11 cellular contexts compared by ENCODE assay signal in genomic region chr12:2693204-2693860, GRCh38.
A peak's percentile ranks its signal among the peaks of the same experiment; 100 is the strongest.
DNase-seq lines count a peak whose midpoint lies in the region; ATAC-seq and TF ChIP-seq lines count a peak whose summit lies in the region.
"Had no signal": no experiment of that assay in that cellular context is flagged by ENCODE, and none has a peak within 500 bp of the region (broad histone marks: within the 10 kb centered on the region; RNA-seq: fewer than 3 reads in every experiment).

No MANE protein-coding gene starts in this region.

- H3K4me1 Mint-ChIP-seq in activated B cell treated with CpG ODN at 0.5 μM for 24 hours (peaks cover 23% of the 10 kb centered on the region), mesothelial cell of epicardium (peaks cover 16% of the 10 kb centered on the region)

- WGBS in upper lobe of left lung, 2 donors, result 35 to 43% methylated on average over 10 of the region's 10 CpGs

- no peaks in the 10 kb centered on the region for H3K9me3 ChIP-seq in HEK293 (ENCODE audit: control insufficient read depth, insufficient read depth, low read depth, low read length)
- no peaks in the 10 kb centered on the region for H3K9me3 ChIP-seq in upper lobe of left lung

- no peaks in the 10 kb centered on the region; the same call in 1 of the 2 replicates for H3K4me1 ChIP-seq in HEK293 (ENCODE audit: control insufficient read depth, insufficient read depth, low read length)
- H3K4me1 ChIP-seq in upper lobe of left lung, result peaks cover 0 to 15% (median 7%) of the 10 kb centered on the region in 4 donors

- TF ChIP-seq EP300 in upper lobe of left lung (IDR thresholded peaks at IDR 0.05), result no peak

- H3K4me3 Mint-ChIP-seq in activated B cell treated with CpG ODN at 0.5 μM for 24 hours, result peak overlapping the region; percentile 39
- peak overlapping the region; percentile 33 for H3K4me3 Mint-ChIP-seq in mesothelial cell of epicardium

- no peaks in the 10 kb centered on the region for H3K9me3 Mint-ChIP-seq in activated B cell treated with CpG ODN at 0.5 μM for 24 hours
- peaks cover 14% of the 10 kb centered on the region for H3K9me3 Mint-ChIP-seq in mesothelial cell of epicardium

- no peak for ATAC-seq in activated B cell treated with CpG ODN at 0.5 μM for 24 hours (ENCODE audit: low read depth)
- ATAC-seq in activated CD4-positive, CD25-positive, alpha-beta regulatory T cell treated with anti-CD3 and anti-CD28 coated beads, Interleukin-2, amount 50 U/mL, for 24 hours, result no peak
- ATAC-seq in upper lobe of left lung (ENCODE audit: low FRiP score in 2 of 2), result no peak
- ATAC-seq in HG03521 (IDR thresholded peaks at IDR 0.05; ENCODE audit: unreplicated experiment), result no peak

- CTCF ChIA-PET in HEK293 (lab: Yijun Ruan, JAX) (interaction anchor here (0.7 to 1.9 kb wide), 3 partner anchors 11 to 116 kb away, joined by 3 to 7 read pairs (median 5); no protein-coding TSS in a partner anchor), activated B cell treated with CpG ODN at 0.5 μM for 24 hours (lab: Charles Lee) (no interaction called here)

- H3K27ac Mint-ChIP-seq in activated B cell treated with CpG ODN at 0.5 μM for 24 hours (no peak overlapping the region), mesothelial cell of epicardium (no peak overlapping the region)

- H3K27ac ChIP-seq in HEK293 (ENCODE audit: extremely low read depth, low read depth, low read length), result no peak overlapping the region
- H3K27ac ChIP-seq in upper lobe of left lung, result no peak overlapping the region

- H3K36me3 Mint-ChIP-seq in activated B cell treated with CpG ODN at 0.5 μM for 24 hours (ENCODE audit: low read depth) (no peaks in the 10 kb centered on the region), mesothelial cell of epicardium (no peaks in the 10 kb centered on the region)

- H3K36me3 ChIP-seq in HEK293 (ENCODE audit: control insufficient read depth in 2 of 2, insufficient read depth in 1 of 2, low read length in 2 of 2) (no peaks in the 10 kb centered on the region), upper lobe of left lung (no peaks in the 10 kb centered on the region)

- no peak overlapping the region for H3K4me3 ChIP-seq in HEK293 (ENCODE audit: low read depth, low read length)
- no peak overlapping the region for H3K4me3 ChIP-seq in upper lobe of left lung

- peaks cover 37% of the 10 kb centered on the region for H3K27me3 Mint-ChIP-seq in activated B cell treated with CpG ODN at 0.5 μM for 24 hours
- H3K27me3 Mint-ChIP-seq in mesothelial cell of epicardium (ENCODE audit: low read depth), result peaks cover 13% of the 10 kb centered on the region

- H3K27me3 ChIP-seq in upper lobe of left lung, result no peaks in the 10 kb centered on the region

- POLR2A ChIA-PET in HEK293 (lab: Yijun Ruan, JAX) (no interaction called here), activated B cell treated with CpG ODN at 0.5 μM for 24 hours (lab: Charles Lee) (no interaction called here)

- DNase-seq in SIG-M5 treated with dmso at 0.1 percent for 504 hours (lab: John Stamatoyannopoulos, UW; ENCODE audit: unreplicated experiment), result peak; percentile 65
- no peak for DNase-seq in SIG-M5 (lab: John Stamatoyannopoulos, UW)
- no peak for DNase-seq in activated B cell treated with CpG ODN at 0.5 μM for 24 hours
- DNase-seq in mesothelial cell of epicardium (ENCODE audit: low spot score in 2 of 2, unreplicated experiment in 2 of 2), result no peak
- DNase-seq in upper lobe of left lung, result no peak
- DNase-seq: aorta, NCI-H446 treated with DMSO at 0.1 percent for 48 hours, small intestine had no signal

- no peak for TF ChIP-seq CTCF in HEK293 (tag by site-specific recombination; IDR thresholded peaks at IDR 0.05)
- no peak for TF ChIP-seq CTCF in activated B cell treated with CpG ODN at 0.5 μM for 24 hours (IDR thresholded peaks at IDR 0.05)
- TF ChIP-seq CTCF in mesothelial cell of epicardium (IDR thresholded peaks at IDR 0.05; ENCODE audit: unreplicated experiment), result no peak
- peak in 1 of 6 experiments; percentile 7 for TF ChIP-seq CTCF in upper lobe of left lung (IDR thresholded peaks at IDR 0.05)

- intact Hi-C loops in activated B cell treated with CpG ODN at 0.5 μM for 24 hours (cut with micrococcal nuclease), result loop anchor here (10.0 kb wide), 1 partner anchor 341 kb away; no protein-coding TSS in a partner anchor

- TF ChIP-seq POLR2A in upper lobe of left lung (IDR thresholded peaks at IDR 0.05), result no peak

TF ChIP-seq in HEK293, 187 proteins besides CTCF, POLR2A, EP300 and RAD21:
- no peak for TF ChIP-seq ZNF362 (tag by site-specific recombination; IDR thresholded peaks at IDR 0.05)
- no peak for TF ChIP-seq ZNF830 (tag by site-specific recombination; IDR thresholded peaks at IDR 0.05; ENCODE audit: low read depth)
- TF ChIP-seq ZNF239 (tag by site-specific recombination; IDR thresholded peaks at IDR 0.05), result no peak
- TF ChIP-seq ZNF174 (tag by site-specific recombination; IDR thresholded peaks at IDR 0.05), result no peak
- no peak for TF ChIP-seq HIC1 (tag by site-specific recombination; IDR thresholded peaks at IDR 0.05)
- 0 out of 2 replicates have a peak, but pooled peaks have one; percentile 16 for TF ChIP-seq PRDM1 (tag by site-specific recombination; IDR thresholded peaks at IDR 0.05)
- no peak for TF ChIP-seq ZNF37A (tag by site-specific recombination; IDR thresholded peaks at IDR 0.05)
- TF ChIP-seq ZNF580 (tag by site-specific recombination; IDR thresholded peaks at IDR 0.05), result no peak
TF ChIP-seq in HEK293: peak in this region for 1.
